8 cellular contexts compared by ENCODE assay signal in the genomic region with DNA sequence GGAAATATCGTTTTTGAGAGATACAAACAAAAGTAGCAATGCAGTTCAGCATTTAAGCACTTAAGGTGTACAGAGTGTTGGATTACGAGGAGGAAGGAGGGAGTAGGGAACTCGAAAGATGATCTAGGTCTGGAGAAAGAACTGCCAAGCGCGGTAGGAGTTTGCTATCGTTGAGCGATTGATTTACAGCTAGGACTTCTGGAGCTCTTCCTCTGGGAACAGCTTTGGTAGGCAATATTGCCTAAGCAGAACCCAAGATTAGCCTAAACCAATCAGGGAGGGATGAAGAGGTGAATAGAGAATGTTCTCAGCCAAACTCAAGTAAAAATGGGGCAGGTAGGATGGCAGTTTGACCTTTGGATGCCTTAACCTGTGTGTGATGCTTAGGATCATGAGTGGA. TPM values are rescaled to one million over a fixed set of nuclear protein-coding genes. Genes with fewer than 3 reads are reported as not detected.
DNase-seq lines count a peak whose midpoint lies in the region; ATAC-seq, FAIRE-seq and TF ChIP-seq lines count a peak whose summit lies in the region.

No MANE protein-coding gene starts in this region.

- H3K27ac ChIP-seq in A549: peak overlapping the region; percentile 89 to 96
- H3K27ac ChIP-seq in HUES48 (ENCODE audit: low read depth, low read length): peak overlapping the region; percentile 95
- peak overlapping the region in 3 of 4 donors; percentile 70 to 90 (median 90) for H3K27ac ChIP-seq in body of pancreas

- H3K4me2 ChIP-seq in A549: peak overlapping the region; percentile 97

- DNase-seq in A549 (ENCODE audit: low read depth in 1 of 2, low spot score in 1 of 2): no peak
- no peak for DNase-seq in body of pancreas
- no peak for DNase-seq in mesothelial cell of epicardium (ENCODE audit: low spot score in 2 of 2, unreplicated experiment in 2 of 2)
- no peak for DNase-seq in H54 (ENCODE audit: insufficient read length, low spot score)
- DNase-seq in occipital lobe (lab: John Stamatoyannopoulos, UW): no peak
- no peak for DNase-seq in activated CD8-positive, alpha-beta memory T cell treated with anti-CD3 and anti-CD28 coated beads, Interleukin-2, amount 50 U/mL, for 48 hours

- H3K9me3 Mint-ChIP-seq in mesothelial cell of epicardium: no peaks in the 10 kb centered on the region

- FAIRE-seq in A549 (lab: Jason Lieb, UNC) (no peak), H54 (lab: Jason Lieb, UNC) (no peak)

- H3K36me3 ChIP-seq in HUES48 (ENCODE audit: control insufficient read depth, insufficient read depth, low read length) (peaks cover 19% of the 10 kb centered on the region), body of pancreas (replicated peaks in 1 of 2; ENCODE audit: insufficient read depth in 1 of 2, low read depth in 2 of 2) (no peaks in the 10 kb centered on the region)

- POLR2A ChIA-PET in A549 (lab: Yijun Ruan, JAX): interaction anchor here (1.0 to 2.0 kb wide), 7 partner anchors 10 to 246 kb away, joined by 4 to 30 read pairs (median 9); no protein-coding TSS in a partner anchor

- WGBS in A549 (ENCODE audit: missing lambda C conversion rate): 3% methylated on average over 7 of the region's 7 CpGs
- WGBS in body of pancreas, 2 donors: 1% methylated on average over 7 of the region's 7 CpGs

- ATAC-seq in A549 (no peak), body of pancreas (no peak), GM18502 (IDR thresholded peaks at IDR 0.05; ENCODE audit: poor library complexity, unreplicated experiment) (no peak)

- H3K27me3 ChIP-seq in HUES48 (ENCODE audit: control insufficient read depth, insufficient read depth, low read length) (no peaks in the 10 kb centered on the region), body of pancreas (no peaks in the 10 kb centered on the region)

- H3K4me1 ChIP-seq in A549 (peaks cover 28% of the 10 kb centered on the region), HUES48 (ENCODE audit: control insufficient read depth, insufficient read depth, low read length) (peaks cover 23% of the 10 kb centered on the region), body of pancreas (peaks cover 38% of the 10 kb centered on the region)

- H3K27me3 Mint-ChIP-seq in mesothelial cell of epicardium (ENCODE audit: low read depth): no peaks in the 10 kb centered on the region

- H3K4me3 Mint-ChIP-seq in mesothelial cell of epicardium: peak overlapping the region; percentile 89

- H3K27ac Mint-ChIP-seq in mesothelial cell of epicardium: peak overlapping the region; percentile 96

- H3K9ac ChIP-seq in HUES48 (ENCODE audit: low read depth, low read length): peak overlapping the region; percentile 90

- CTCF ChIA-PET in A549 (lab: Yijun Ruan, JAX): interaction anchor here (0.9 to 6.6 kb wide), 12 partner anchors 10 to 237 kb away, joined by 3 to 61 read pairs (median 7); no protein-coding TSS in a partner anchor

- TF ChIP-seq CTCF in A549 (IDR thresholded peaks at IDR 0.05): no peak
- TF ChIP-seq CTCF in body of pancreas (IDR thresholded peaks at IDR 0.05): no peak
- TF ChIP-seq CTCF in mesothelial cell of epicardium (IDR thresholded peaks at IDR 0.05; ENCODE audit: unreplicated experiment): no peak

- peak overlapping the region; percentile 87 for H3K4me3 ChIP-seq in A549
- peak overlapping the region; percentile 94 for H3K4me3 ChIP-seq in HUES48 (ENCODE audit: low read depth, low read length)
- H3K4me3 ChIP-seq in body of pancreas: peak overlapping the region; percentile 69 to 94

- no peak for TF ChIP-seq RAD21 in A549 (conservative IDR thresholded peaks at IDR 0.05 in 1 of 2, IDR thresholded peaks at IDR 0.05 in 1 of 2)

- no peak for TF ChIP-seq EP300 in A549 (IDR thresholded peaks at IDR 0.05)

- TF ChIP-seq POLR2A in A549 (IDR thresholded peaks at IDR 0.05; ENCODE audit: low read length): no peak
- TF ChIP-seq POLR2A in body of pancreas (IDR thresholded peaks at IDR 0.05): no peak
- TF ChIP-seq POLR2A in H54 (IDR thresholded peaks at IDR 0.05; ENCODE audit: low read depth, low read length): no peak

- H3K4me1 Mint-ChIP-seq in mesothelial cell of epicardium: peaks cover 49% of the 10 kb centered on the region

- no peaks in the 10 kb centered on the region for H3K9me3 ChIP-seq in A549
- no peaks in the 10 kb centered on the region for H3K9me3 ChIP-seq in HUES48 (ENCODE audit: control insufficient read depth, insufficient read depth, low read length)
- no peaks in the 10 kb centered on the region for H3K9me3 ChIP-seq in body of pancreas

- intact Hi-C loops in body of pancreas (cut with DNase I): no loop called here

- H3K36me3 Mint-ChIP-seq in mesothelial cell of epicardium: peaks cover 7% of the 10 kb centered on the region

TF ChIP-seq in A549, 52 proteins besides CTCF, POLR2A, EP300 and RAD21:
- TF ChIP-seq RNF2 (IDR thresholded peaks at IDR 0.05; ENCODE audit: borderline replicate concordance, low read depth) (no peak), PBX3 (IDR thresholded peaks at IDR 0.05) (no peak), JUN (IDR thresholded peaks at IDR 0.05) (no peak), TP53 (CRISPR knock-in tag; IDR thresholded peaks at IDR 0.05) (no peak)

RNA-seq across cellular contexts. Expression of gene CLTA, which starts 1.0 kb away (rescaled TPM):
- polyA plus RNA-seq in A549 (2011; rRNA removed): 203 and 291 TPM in 2 replicates
- polyA plus RNA-seq in A549 (2012; cell fraction: cytosol; rRNA removed): 260 and 265 TPM in 2 replicates
- 164 and 169 TPM in 2 replicates for polyA plus RNA-seq in A549 (2012; cell fraction: nucleus; rRNA removed)
- polyA plus RNA-seq in A549 (2017; fragmentation: RNase III; extraction: RNeasy Plus Mini Kit Qiagen cat#74134 plus additional on column Dnase treatment): 290 to 312 TPM (median 296 TPM) in 3 replicates
- polyA minus RNA-seq in A549 (2011; rRNA and poly(A)+ RNA removed): 94.2 and 98.4 TPM in 2 replicates
- total RNA-seq in body of pancreas: 100 to 1,000 TPM in 1 of 2 donors, 10 to 100 TPM in 1; 86.7 to 145 TPM
- total RNA-seq in mesothelial cell of epicardium: 173 to 181 TPM (median 180 TPM) in 3 replicates
- total RNA-seq in occipital lobe: 116 TPM

RNA-seq across cellular contexts. Expression of gene CCIN, which starts 22.5 kb away (rescaled TPM):
- polyA plus RNA-seq in A549 (2011; rRNA removed) (0.05 TPM in 1 of 2 replicates, not detected in the other), A549 (2017; fragmentation: RNase III; extraction: RNeasy Plus Mini Kit Qiagen cat#74134 plus additional on column Dnase treatment) (0.05 TPM in 2 of 3 replicates, not detected in the other)
- polyA plus RNA-seq in A549 (2012; cell fraction: cytosol; rRNA removed): 0.06 and 0.09 TPM in 2 replicates
- polyA plus RNA-seq in A549 (2012; cell fraction: nucleus; rRNA removed): 0.13 and 0.17 TPM in 2 replicates
- 0.17 and 0.29 TPM in 2 replicates for polyA minus RNA-seq in A549 (2011; rRNA and poly(A)+ RNA removed)
- total RNA-seq in body of pancreas (not detected), mesothelial cell of epicardium (0.33 to 0.52 TPM (median 0.40 TPM) in 3 replicates), occipital lobe (not detected)

RNA-seq across cellular contexts. Expression of gene GLIPR2, which starts 55.2 kb away (rescaled TPM):
- 6.2 and 9.0 TPM in 2 replicates for polyA plus RNA-seq in A549 (2011; rRNA removed)
- 7.2 and 8.3 TPM in 2 replicates for polyA plus RNA-seq in A549 (2012; cell fraction: cytosol; rRNA removed)
- polyA plus RNA-seq in A549 (2012; cell fraction: nucleus; rRNA removed): 4.5 and 6.9 TPM in 2 replicates
- 13.5 to 16.9 TPM (median 16.0 TPM) in 3 replicates for polyA plus RNA-seq in A549 (2017; fragmentation: RNase III; extraction: RNeasy Plus Mini Kit Qiagen cat#74134 plus additional on column Dnase treatment)
- polyA minus RNA-seq in A549 (2011; rRNA and poly(A)+ RNA removed): 7.5 and 7.9 TPM in 2 replicates
- 1 to 10 TPM; 1.6 to 4.4 TPM for total RNA-seq in body of pancreas
- total RNA-seq in mesothelial cell of epicardium: 31.3 to 34.1 TPM (median 33.3 TPM) in 3 replicates
- 9.2 TPM for total RNA-seq in occipital lobe
